In genomic region chr3:48652923-48653715, GRCh38 we compare ENCODE assay signal across 21 cellular contexts. TPM values are rescaled to one million over a fixed set of nuclear protein-coding genes. Genes with fewer than 3 reads are reported as not detected.
DNase-seq lines count a peak whose midpoint lies in the region; ATAC-seq and TF ChIP-seq lines count a peak whose summit lies in the region.
"Had no signal": no experiment of that assay in that cellular context is flagged by ENCODE, and none has a peak within 500 bp of the region (broad histone marks: within the 10 kb centered on the region; RNA-seq: fewer than 3 reads in every experiment).

No MANE protein-coding gene starts in this region.

- no peaks in the 10 kb centered on the region for H3K9me3 ChIP-seq in CD8-positive, alpha-beta T cell (ENCODE audit: low read length)
- H3K9me3 ChIP-seq in mesenchymal stem cell (ENCODE audit: control insufficient read depth, low read length), result no peaks in the 10 kb centered on the region

- no peak overlapping the region for H3K18ac ChIP-seq in mesenchymal stem cell (ENCODE audit: low read depth in 1 of 2, low read length in 2 of 2)

- H3K9ac ChIP-seq in mesenchymal stem cell (ENCODE audit: low read length), result no peak overlapping the region

- no peak overlapping the region for H3K14ac ChIP-seq in mesenchymal stem cell (ENCODE audit: low read length in 2 of 2)

- H3K4me1 Mint-ChIP-seq in CD8-positive, alpha-beta T cell (ENCODE audit: low read depth), result peaks cover 18% of the 10 kb centered on the region
- H3K4me1 Mint-ChIP-seq in IgD-negative memory B cell, result peaks cover 0 to 4% (median 3%) of the 10 kb centered on the region in 3 donors
- peaks cover 9% of the 10 kb centered on the region for H3K4me1 Mint-ChIP-seq in neural crest cell

- no peak overlapping the region for H3K4me3 ChIP-seq in CD8-positive, alpha-beta T cell (ENCODE audit: low read depth, low read length)
- no peak overlapping the region for H3K4me3 ChIP-seq in mesenchymal stem cell (ENCODE audit: insufficient read depth in 1 of 2, low read depth in 1 of 2, low read length in 2 of 2)

- no peak overlapping the region for H3K27ac ChIP-seq in CD8-positive, alpha-beta T cell (ENCODE audit: low read depth, low read length)
- H3K27ac ChIP-seq in mesenchymal stem cell (ENCODE audit: low read length, poor library complexity, severe bottlenecking), result no peak overlapping the region

- no peaks in the 10 kb centered on the region for H3K27me3 ChIP-seq in CD8-positive, alpha-beta T cell (ENCODE audit: insufficient read depth, low read length)
- H3K27me3 ChIP-seq in mesenchymal stem cell (ENCODE audit: control insufficient read depth in 1 of 2, insufficient read depth in 1 of 2, low read length in 2 of 2), result peaks cover 0 to 33% of the 10 kb centered on the region in 2 experiments

- H3K27ac Mint-ChIP-seq in CD8-positive, alpha-beta T cell, result no peak overlapping the region
- peak overlapping the region in 1 of 3 donors; percentile 27 for H3K27ac Mint-ChIP-seq in IgD-negative memory B cell
- no peak overlapping the region for H3K27ac Mint-ChIP-seq in neural crest cell (ENCODE audit: unreplicated experiment)
- H3K27ac Mint-ChIP-seq: CD4-positive, alpha-beta T cell had no signal

- H3K4me3 Mint-ChIP-seq in CD8-positive, alpha-beta T cell, result peak overlapping the region; percentile 29
- peak overlapping the region in 3 of 4 donors; percentile 70 to 89 (median 71) for H3K4me3 Mint-ChIP-seq in IgD-negative memory B cell
- H3K4me3 Mint-ChIP-seq in neural crest cell, result peak overlapping the region; percentile 50

- intact Hi-C loops in CD8-positive, alpha-beta T cell (cut with DNase I, micrococcal nuclease), result loop anchor here in 1 of 2 experiments (10.0 kb wide), 1 partner anchor 178 kb away; no protein-coding TSS in a partner anchor

- peaks cover 16% of the 10 kb centered on the region for H3K4me1 ChIP-seq in CD8-positive, alpha-beta T cell (ENCODE audit: insufficient read depth, low read length)
- peaks cover 15% of the 10 kb centered on the region for H3K4me1 ChIP-seq in mesenchymal stem cell (ENCODE audit: control insufficient read depth, insufficient read depth, low read depth, low read length)

- H2BK15ac ChIP-seq in mesenchymal stem cell (ENCODE audit: low read depth, poor library complexity, severe bottlenecking), result no peak overlapping the region

- H2BK5ac ChIP-seq in mesenchymal stem cell (ENCODE audit: low read depth, low read length, poor library complexity, severe bottlenecking), result no peak overlapping the region

- no peak overlapping the region for H3K4ac ChIP-seq in mesenchymal stem cell (ENCODE audit: low read depth in 1 of 2, low read length in 2 of 2)

- no peak overlapping the region for H2AFZ ChIP-seq in mesenchymal stem cell (ENCODE audit: low read depth, low read length)

- H3K79me1 ChIP-seq in mesenchymal stem cell (replicated peaks; ENCODE audit: low read length, poor library complexity, severe bottlenecking), result no peaks in the 10 kb centered on the region

- no peak overlapping the region for H3K4me2 ChIP-seq in mesenchymal stem cell (ENCODE audit: low read length, poor library complexity, severe bottlenecking)

- H2AK5ac ChIP-seq in mesenchymal stem cell (ENCODE audit: low read length, severe bottlenecking), result no peak overlapping the region

- no peak for TF ChIP-seq CTCF in CD8-positive, alpha-beta T cell (IDR thresholded peaks at IDR 0.05)
- TF ChIP-seq CTCF in neural crest cell (conservative IDR thresholded peaks at IDR 0.05), result no peak

- peak overlapping the region in 1 of 2 experiments; percentile 40 for H3K23ac ChIP-seq in mesenchymal stem cell (ENCODE audit: low read length in 2 of 2)

- WGBS in mesenchymal stem cell, result 95% methylated on average over 15 of the region's 15 CpGs

- CTCF ChIA-PET in CD8-positive, alpha-beta T cell (lab: Charles Lee), result no interaction called here

- H3K36me3 ChIP-seq in CD8-positive, alpha-beta T cell (ENCODE audit: insufficient read depth, low read length), result no peaks in the 10 kb centered on the region
- peaks cover 0 to 13% of the 10 kb centered on the region in 2 experiments for H3K36me3 ChIP-seq in mesenchymal stem cell (ENCODE audit: control insufficient read depth in 1 of 2, insufficient read depth in 2 of 2, low read depth in 1 of 2, low read length in 2 of 2)

- POLR2A ChIA-PET in CD8-positive, alpha-beta T cell (lab: Charles Lee), result no interaction called here

- no peak overlapping the region for H4K8ac ChIP-seq in mesenchymal stem cell (ENCODE audit: low read length)

- H3K9me3 Mint-ChIP-seq in CD8-positive, alpha-beta T cell, result no peaks in the 10 kb centered on the region
- no peaks in the 10 kb centered on the region for H3K9me3 Mint-ChIP-seq in IgD-negative memory B cell
- H3K9me3 Mint-ChIP-seq in neural crest cell, result no peaks in the 10 kb centered on the region
- H3K9me3 Mint-ChIP-seq: CD4-positive, alpha-beta T cell had no signal

- no peak overlapping the region for H4K91ac ChIP-seq in mesenchymal stem cell (ENCODE audit: low read length)

- no peak overlapping the region for H2BK12ac ChIP-seq in mesenchymal stem cell (ENCODE audit: low read length in 2 of 2)

- H3K36me3 Mint-ChIP-seq in CD8-positive, alpha-beta T cell, result peaks cover 18% of the 10 kb centered on the region
- H3K36me3 Mint-ChIP-seq in IgD-negative memory B cell (peaks cover 3% of the 10 kb centered on the region), neural crest cell (ENCODE audit: low read depth) (peaks cover 12% of the 10 kb centered on the region)

- no peaks in the 10 kb centered on the region for H3K27me3 Mint-ChIP-seq in CD8-positive, alpha-beta T cell (ENCODE audit: low read depth)
- no peaks in the 10 kb centered on the region for H3K27me3 Mint-ChIP-seq in IgD-negative memory B cell
- H3K27me3 Mint-ChIP-seq in neural crest cell (ENCODE audit: low read depth), result no peaks in the 10 kb centered on the region
- H3K27me3 Mint-ChIP-seq: CD4-positive, alpha-beta T cell had no signal

- ATAC-seq in CD8-positive, alpha-beta T cell, result no peak
- no peak for ATAC-seq in HG03439 (IDR thresholded peaks at IDR 0.05; ENCODE audit: unreplicated experiment)

- no peak for DNase-seq in CD8-positive, alpha-beta T cell
- DNase-seq in SW480 (ENCODE audit: low spot score) (peak; percentile 76), neural crest cell (ENCODE audit: low read depth, low spot score) (no peak), Kasumi-1 (lab: John Stamatoyannopoulos, UW) (no peak), mesenchymal stem cell (no peak)
- DNase-seq: ACHN; AML-193; CD4-positive, alpha-beta T cell; DMS79 treated with DMSO at 0.1 percent for 48 hours; HCEC 1CT; KG1; NCI-H1092; NCI-H146; NCI-H2081 treated with DMSO at 0.1 percent for 48 hours; NCI-H2227 treated with DMSO at 0.1 percent for 48 hours; NCI-H524 treated with DMSO at 0.1 percent for 48 hours; SIG-M5 had no signal

- no peak overlapping the region for H2BK120ac ChIP-seq in mesenchymal stem cell (ENCODE audit: low read depth, low read length)

RNA-seq across cellular contexts. Expression of gene CELSR3, which starts 9.6 kb away (rescaled TPM):
- 1 to 10 TPM; 7.5 to 7.7 TPM for total RNA-seq in CD8-positive, alpha-beta T cell
- polyA plus RNA-seq in IgD-negative memory B cell, result 0.59 TPM
- total RNA-seq in neural crest cell, result 26.5 and 27.2 TPM in 2 replicates
- polyA plus RNA-seq in mesenchymal stem cell (2013, experiment 1 of 2), result 2.1 TPM
- polyA plus RNA-seq in mesenchymal stem cell (2013, experiment 2 of 2), result 2.0 TPM

RNA-seq across cellular contexts. Expression of gene SLC26A6, which starts 17.9 kb away (rescaled TPM):
- 10 to 100 TPM; 10.9 to 13.5 TPM for total RNA-seq in CD8-positive, alpha-beta T cell
- polyA plus RNA-seq in IgD-negative memory B cell, result 1.4 TPM
- total RNA-seq in neural crest cell, result 54.8 and 57.4 TPM in 2 replicates
- polyA plus RNA-seq in mesenchymal stem cell (2013, experiment 1 of 2), result 42.5 TPM
- 39.9 TPM for polyA plus RNA-seq in mesenchymal stem cell (2013, experiment 2 of 2)

RNA-seq across cellular contexts. Expression of gene TMEM89, which starts 31.6 kb away (rescaled TPM):
- total RNA-seq in CD8-positive, alpha-beta T cell, result not detected
- not detected for polyA plus RNA-seq in IgD-negative memory B cell
- total RNA-seq in neural crest cell, result 0.51 and 0.66 TPM in 2 replicates
- 0.23 TPM for polyA plus RNA-seq in mesenchymal stem cell (2013, experiment 1 of 2)
- 0.29 TPM for polyA plus RNA-seq in mesenchymal stem cell (2013, experiment 2 of 2)
- total RNA-seq: CD4-positive, alpha-beta T cell; G401; MCF 10A had no signal

RNA-seq across cellular contexts. Expression of gene NCKIPSD, which starts 32.6 kb away (rescaled TPM):
- 1 to 10 TPM; 7.7 to 8.1 TPM for total RNA-seq in CD8-positive, alpha-beta T cell
- polyA plus RNA-seq in IgD-negative memory B cell, result 17.2 TPM
- 25.3 and 30.2 TPM in 2 replicates for total RNA-seq in neural crest cell
- 12.3 TPM for polyA plus RNA-seq in mesenchymal stem cell (2013, experiment 1 of 2)
- 11.3 TPM for polyA plus RNA-seq in mesenchymal stem cell (2013, experiment 2 of 2)

RNA-seq across cellular contexts. Expression of gene UQCRC1, which starts 43.7 kb away (rescaled TPM):
- total RNA-seq in CD8-positive, alpha-beta T cell, result 10 to 100 TPM; 84.2 to 92.5 TPM
- 147 TPM for polyA plus RNA-seq in IgD-negative memory B cell
- total RNA-seq in neural crest cell, result 288 and 297 TPM in 2 replicates
- 145 TPM for polyA plus RNA-seq in mesenchymal stem cell (2013, experiment 1 of 2)
- polyA plus RNA-seq in mesenchymal stem cell (2013, experiment 2 of 2), result 150 TPM
